14 cellular contexts compared by ENCODE assay signal in the genomic region with DNA sequence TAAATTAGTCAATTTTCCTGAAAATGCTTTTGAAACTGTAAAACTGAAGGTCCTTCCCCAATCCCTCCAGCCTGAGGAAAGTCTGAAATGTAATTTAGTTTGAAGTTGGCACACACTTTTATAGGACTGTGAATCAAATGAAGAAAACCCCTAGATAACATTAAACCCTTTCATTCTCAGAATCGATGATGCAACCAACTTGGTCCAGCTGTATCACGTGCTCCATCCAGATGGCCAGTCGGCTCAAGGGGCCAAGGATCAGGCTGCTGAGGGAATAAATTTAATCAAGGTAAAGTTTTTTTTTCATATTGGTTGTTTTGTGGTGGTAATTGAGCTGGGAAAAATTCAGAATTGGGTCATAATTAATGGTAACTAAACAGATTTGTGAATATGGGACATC. TPM values are rescaled to one million over a fixed set of nuclear protein-coding genes. Genes with fewer than 3 reads are reported as not detected.
DNase-seq lines count a peak whose midpoint lies in the region; ATAC-seq and TF ChIP-seq lines count a peak whose summit lies in the region.
"Had no signal": no experiment of that assay in that cellular context is flagged by ENCODE, and none has a peak within 500 bp of the region (broad histone marks: within the 10 kb centered on the region; RNA-seq: fewer than 3 reads in every experiment).

No MANE protein-coding gene starts in this region.

- H3K27me3 ChIP-seq in Caco-2 (replicated peaks; ENCODE audit: control insufficient read depth, insufficient read depth, low read length) (no peaks in the 10 kb centered on the region), spleen (replicated peaks in 1 of 7) (no peaks in the 10 kb centered on the region)

- H3K27ac ChIP-seq in spleen = no peak overlapping the region

- H3K9me3 Mint-ChIP-seq in Caco-2 (ENCODE audit: unreplicated experiment) (no peaks in the 10 kb centered on the region), WTC11 (no peaks in the 10 kb centered on the region)
- no peaks in the 10 kb centered on the region for H3K9me3 Mint-ChIP-seq in activated naive CD8-positive, alpha-beta T cell (ENCODE audit: low read depth)
- no peaks in the 10 kb centered on the region for H3K9me3 Mint-ChIP-seq in activated T-helper 17 cell treated with anti-CD3 and anti-CD28 coated beads, Interleukin-2, amount 50 U/mL, for 72 hours

- no peaks in the 10 kb centered on the region for H3K27me3 Mint-ChIP-seq in Caco-2 (ENCODE audit: insufficient read depth, unreplicated experiment)
- H3K27me3 Mint-ChIP-seq in activated naive CD8-positive, alpha-beta T cell = no peaks in the 10 kb centered on the region
- no peaks in the 10 kb centered on the region for H3K27me3 Mint-ChIP-seq in activated T-helper 17 cell treated with anti-CD3 and anti-CD28 coated beads, Interleukin-2, amount 50 U/mL, for 72 hours
- H3K27me3 Mint-ChIP-seq in WTC11 (ENCODE audit: low read depth) = no peaks in the 10 kb centered on the region

- intact Hi-C loops in Caco-2 (cut with micrococcal nuclease; ENCODE audit: unreplicated experiment) = no loop called here
- intact Hi-C loops in posterior cingulate gyrus (cut with DNase I) = no loop called here
- intact Hi-C loops in spleen (cut with DNase I; ENCODE audit: low total_unique reads) = no loop called here

- H3K4me1 Mint-ChIP-seq in Caco-2 (ENCODE audit: low read depth, unreplicated experiment) (no peaks in the 10 kb centered on the region), WTC11 (no peaks in the 10 kb centered on the region)
- H3K4me1 Mint-ChIP-seq in activated naive CD8-positive, alpha-beta T cell (ENCODE audit: low read depth) = peaks cover 11% of the 10 kb centered on the region
- peaks cover 14% of the 10 kb centered on the region for H3K4me1 Mint-ChIP-seq in activated T-helper 17 cell treated with anti-CD3 and anti-CD28 coated beads, Interleukin-2, amount 50 U/mL, for 72 hours

- no peaks in the 10 kb centered on the region for H3K9me3 ChIP-seq in Caco-2
- H3K9me3 ChIP-seq in spleen = no peaks in the 10 kb centered on the region

- H3K36me3 ChIP-seq in Caco-2 (ENCODE audit: control insufficient read depth, insufficient read depth, low read length) (peaks cover 3% of the 10 kb centered on the region), spleen (peaks cover 2 to 100% (median 99%) of the 10 kb centered on the region in 6 donors)

- TF ChIP-seq POLR2A in spleen (IDR thresholded peaks at IDR 0.05) = no peak

- H3K27ac Mint-ChIP-seq in Caco-2 (ENCODE audit: unreplicated experiment) (peak overlapping the region; percentile 5), WTC11 (no peak overlapping the region)
- peak overlapping the region; percentile 43 for H3K27ac Mint-ChIP-seq in activated naive CD8-positive, alpha-beta T cell
- H3K27ac Mint-ChIP-seq in activated T-helper 17 cell treated with anti-CD3 and anti-CD28 coated beads, Interleukin-2, amount 50 U/mL, for 72 hours = no peak overlapping the region

- TF ChIP-seq CTCF in Caco-2 (IDR thresholded peaks at IDR 0.05; ENCODE audit: insufficient read depth in 1 of 2, low read depth in 1 of 2, low read length in 1 of 2, severe bottlenecking in 1 of 2, unreplicated experiment in 1 of 2) = no peak
- no peak for TF ChIP-seq CTCF in foreskin fibroblast (IDR thresholded peaks at IDR 0.05; ENCODE audit: low read depth, low read length)
- TF ChIP-seq CTCF in spleen (IDR thresholded peaks at IDR 0.05 in 8 of 11, conservative IDR thresholded peaks at IDR 0.05 in 3 of 11) = no peak
- no peak for TF ChIP-seq CTCF in WTC11 (IDR thresholded peaks at IDR 0.05)

- peaks cover 94% of the 10 kb centered on the region for H3K36me3 Mint-ChIP-seq in Caco-2 (ENCODE audit: insufficient read depth, unreplicated experiment)
- peaks cover 4% of the 10 kb centered on the region for H3K36me3 Mint-ChIP-seq in activated naive CD8-positive, alpha-beta T cell
- H3K36me3 Mint-ChIP-seq in activated T-helper 17 cell treated with anti-CD3 and anti-CD28 coated beads, Interleukin-2, amount 50 U/mL, for 72 hours (ENCODE audit: low read depth) = peaks cover 99% of the 10 kb centered on the region
- peaks cover 65% of the 10 kb centered on the region for H3K36me3 Mint-ChIP-seq in WTC11

- WGBS in spleen, 5 donors = 83 to 95% (median 85%) methylated on average over 3 of the region's 3 CpGs

- H3K4me3 Mint-ChIP-seq in Caco-2 (ENCODE audit: unreplicated experiment) = no peak overlapping the region
- H3K4me3 Mint-ChIP-seq in activated naive CD8-positive, alpha-beta T cell = no peak overlapping the region
- H3K4me3 Mint-ChIP-seq in activated T-helper 17 cell treated with anti-CD3 and anti-CD28 coated beads, Interleukin-2, amount 50 U/mL, for 72 hours = no peak overlapping the region
- no peak overlapping the region for H3K4me3 Mint-ChIP-seq in WTC11

- BruUV-seq in Caco-2 (replicated peaks; lab: Mats Ljungman, UMichigan) = no TSS peak

- no peak for DNase-seq in Caco-2
- peak; percentile 56 to 84 for DNase-seq in foreskin fibroblast
- DNase-seq in posterior cingulate gyrus = peak in 6 of 10 donors; percentile 32 to 84 (median 47)
- DNase-seq in spleen = no peak
- DNase-seq in WTC11 (ENCODE audit: low spot score) = no peak
- DNase-seq: activated CD4-positive, alpha-beta T cell treated with anti-CD3 and anti-CD28 coated beads, Interleukin-2, amount 50 U/mL, for 1 hour; activated naive CD4-positive, alpha-beta T cell; effector CD4-positive, alpha-beta T cell; NCI-H187; T-helper 1 cell had no signal

- CTCF ChIA-PET in Caco-2 (lab: Charles Lee) (interaction anchor here (0.7 kb wide), 1 partner anchor 667 kb away, joined by 3 read pairs; no protein-coding TSS in a partner anchor), WTC11 (lab: Charles Lee) (interaction anchor here (0.9 to 1.2 kb wide), 3 partner anchors 11 to 432 kb away, joined by 3 read pairs; no protein-coding TSS in a partner anchor)

- H3K4me3 ChIP-seq in Caco-2 (ENCODE audit: low read depth, low read length) (no peak overlapping the region), foreskin fibroblast (ENCODE audit: low read depth in 1 of 2, low read length in 2 of 2) (no peak overlapping the region), spleen (no peak overlapping the region)
- H3K4me3 ChIP-seq: skin epidermis had no signal

- no peak for ATAC-seq in activated T-helper 17 cell treated with anti-CD3 and anti-CD28 coated beads, Interleukin-2, amount 50 U/mL, for 72 hours (replicated peaks)
- ATAC-seq in WTC11 = no peak
- ATAC-seq in esophagus mucosa = no peak

- POLR2A ChIA-PET in Caco-2 (lab: Charles Lee) = no interaction called here
- POLR2A ChIA-PET in WTC11 (lab: Charles Lee) = no interaction called here

- H3K4me1 ChIP-seq in Caco-2 = no peaks in the 10 kb centered on the region
- no peaks in the 10 kb centered on the region for H3K4me1 ChIP-seq in spleen

TF ChIP-seq in WTC11, 78 proteins besides CTCF, POLR2A, EP300 and RAD21 (continues in another document):
- TF ChIP-seq ELF4 (CRISPR knock-in tag; IDR thresholded peaks at IDR 0.05; ENCODE audit: low read depth) = no peak
- no peak for TF ChIP-seq ZNF138 (CRISPR knock-in tag; conservative IDR thresholded peaks at IDR 0.05)
- TF ChIP-seq, protein P1, sequence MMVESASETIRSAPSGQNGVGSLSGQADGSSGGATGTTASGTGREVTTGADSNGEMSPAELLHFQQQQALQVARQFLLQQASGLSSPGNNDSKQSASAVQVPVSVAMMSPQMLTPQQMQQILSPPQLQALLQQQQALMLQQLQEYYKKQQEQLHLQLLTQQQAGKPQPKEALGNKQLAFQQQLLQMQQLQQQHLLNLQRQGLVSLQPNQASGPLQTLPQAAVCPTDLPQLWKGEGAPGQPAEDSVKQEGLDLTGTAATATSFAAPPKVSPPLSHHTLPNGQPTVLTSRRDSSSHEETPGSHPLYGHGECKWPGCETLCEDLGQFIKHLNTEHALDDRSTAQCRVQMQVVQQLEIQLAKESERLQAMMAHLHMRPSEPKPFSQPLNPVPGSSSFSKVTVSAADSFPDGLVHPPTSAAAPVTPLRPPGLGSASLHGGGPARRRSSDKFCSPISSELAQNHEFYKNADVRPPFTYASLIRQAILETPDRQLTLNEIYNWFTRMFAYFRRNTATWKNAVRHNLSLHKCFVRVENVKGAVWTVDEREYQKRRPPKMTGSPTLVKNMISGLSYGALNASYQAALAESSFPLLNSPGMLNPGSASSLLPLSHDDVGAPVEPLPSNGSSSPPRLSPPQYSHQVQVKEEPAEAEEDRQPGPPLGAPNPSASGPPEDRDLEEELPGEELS (CRISPR knock-in tag; IDR thresholded peaks at IDR 0.05) = no peak
- TF ChIP-seq, protein P2, sequence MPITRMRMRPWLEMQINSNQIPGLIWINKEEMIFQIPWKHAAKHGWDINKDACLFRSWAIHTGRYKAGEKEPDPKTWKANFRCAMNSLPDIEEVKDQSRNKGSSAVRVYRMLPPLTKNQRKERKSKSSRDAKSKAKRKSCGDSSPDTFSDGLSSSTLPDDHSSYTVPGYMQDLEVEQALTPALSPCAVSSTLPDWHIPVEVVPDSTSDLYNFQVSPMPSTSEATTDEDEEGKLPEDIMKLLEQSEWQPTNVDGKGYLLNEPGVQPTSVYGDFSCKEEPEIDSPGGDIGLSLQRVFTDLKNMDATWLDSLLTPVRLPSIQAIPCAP (CRISPR knock-in tag; IDR thresholded peaks at IDR 0.05) = no peak

RNA-seq across cellular contexts. Expression of a gene that starts 11.7 kb away (rescaled TPM):
- 58.2 and 63.9 TPM in 2 replicates for total RNA-seq in Caco-2 (2022)
- total RNA-seq in spleen = 10 to 100 TPM; 24.8 to 53.2 (median 31.0) TPM
- 10 to 100 TPM; 25.1 to 31.6 (median 30.8) TPM for polyA plus RNA-seq in spleen
- 10 to 100 TPM; 49.2 to 53.4 TPM for total RNA-seq in activated T-helper 17 cell treated with anti-CD3 and anti-CD28 coated beads, Interleukin-2, amount 50 U/mL, for 72 hours
- total RNA-seq in WTC11 (2021) = 43.3 to 44.6 TPM (median 43.5 TPM) in 3 replicates
- total RNA-seq in esophagus mucosa = 51.1 TPM

RNA-seq across cellular contexts. Expression of a gene that starts 33.9 kb away (rescaled TPM):
- total RNA-seq in Caco-2 (2022) = 130 and 132 TPM in 2 replicates
- total RNA-seq in spleen = 100 to 1,000 TPM in 2 of 7 donors, 10 to 100 TPM in 5; 81.0 to 101 (median 94.1) TPM
- 10 to 100 TPM; 21.4 to 33.4 (median 24.0) TPM for polyA plus RNA-seq in spleen
- 100 to 1,000 TPM in 1 of 2 donors, 10 to 100 TPM in 1; 85.4 to 101 TPM for total RNA-seq in activated T-helper 17 cell treated with anti-CD3 and anti-CD28 coated beads, Interleukin-2, amount 50 U/mL, for 72 hours
- 112 to 141 TPM (median 115 TPM) in 3 replicates for total RNA-seq in WTC11 (2021)
- total RNA-seq in esophagus mucosa = 75.2 TPM

Comparison
In these comparisons a context has a peak if more than half of its experiments do, and no peak if none do; other contexts are left out.
1. DNase-seq: peak in foreskin fibroblast (2 of 2) and posterior cingulate gyrus (6 of 10); none in Caco-2 (0 of 2), spleen (single experiment) and WTC11 (single experiment).
2. H3K27ac Mint-ChIP-seq: peak in Caco-2 (single experiment) and activated naive CD8-positive, alpha-beta T cell (single experiment); none in activated T-helper 17 cell treated with anti-CD3 and anti-CD28 coated beads, Interleukin-2, amount 50 U/mL, for 72 hours (single experiment) and WTC11 (single experiment).